ENCODE assay signal across 2 cellular contexts in genomic region chr6:110041149-110041548, GRCh38.
TF ChIP-seq lines count a peak whose summit lies in the region.

No MANE protein-coding gene starts in this region.

TF ChIP-seq in SK-N-SH treated with all-trans-retinoic acid at 6 μM for 48 hours, 23 proteins besides CTCF, POLR2A, EP300 and RAD21 (continued from another document):
- TF ChIP-seq BACH2 (CRISPR knock-in tag; IDR thresholded peaks at IDR 0.05; ENCODE audit: borderline replicate concordance) (no peak), ZNF8 (CRISPR knock-in tag; IDR thresholded peaks at IDR 0.05) (no peak), TOX (CRISPR knock-in tag; IDR thresholded peaks at IDR 0.05; ENCODE audit: borderline replicate concordance) (no peak), SNAI2 (CRISPR knock-in tag; IDR thresholded peaks at IDR 0.05) (no peak)

TF ChIP-seq in GM23338, 12 proteins besides CTCF, POLR2A, EP300 and RAD21 (continued from another document):
- TF ChIP-seq ZNF462 (CRISPR knock-in tag; IDR thresholded peaks at IDR 0.05), result no peak
- no peak for TF ChIP-seq POLR2AphosphoS5 (IDR thresholded peaks at IDR 0.05; ENCODE audit: low read depth)
- no peak for TF ChIP-seq ZNF114 (CRISPR knock-in tag; IDR thresholded peaks at IDR 0.05)
- no peak for TF ChIP-seq STAT1 (IDR thresholded peaks at IDR 0.05; ENCODE audit: unreplicated experiment)
- no peak for TF ChIP-seq CREB1 (CRISPR knock-in tag; IDR thresholded peaks at IDR 0.05; ENCODE audit: low read depth)
- TF ChIP-seq ETS1 (IDR thresholded peaks at IDR 0.05), result no peak
- no peak for TF ChIP-seq EZH2phosphoT487 (IDR thresholded peaks at IDR 0.05; ENCODE audit: unreplicated experiment)
- TF ChIP-seq JUNB (IDR thresholded peaks at IDR 0.05; ENCODE audit: unreplicated experiment), result no peak
- no peak for TF ChIP-seq EZH2 (IDR thresholded peaks at IDR 0.05; ENCODE audit: low read depth, unreplicated experiment)
- TF ChIP-seq NANOG (IDR thresholded peaks at IDR 0.05; ENCODE audit: borderline replicate concordance), result no peak
- TF ChIP-seq REST (IDR thresholded peaks at IDR 0.05; ENCODE audit: unreplicated experiment), result no peak
